ENCODE assay signal across 1 cellular context in genomic region chr5:139675825-139676224, GRCh38.
TF ChIP-seq lines count a peak whose summit lies in the region.

No MANE protein-coding gene starts in this region.

TF ChIP-seq in K562, 482 proteins besides CTCF, POLR2A, EP300 and RAD21:
- TF ChIP-seq ZNF263 (CRISPR knock-in tag; IDR thresholded peaks at IDR 0.05; ENCODE audit: borderline replicate concordance): peak; percentile 96
- no peak for TF ChIP-seq CBFA2T3 (IDR thresholded peaks at IDR 0.05)
- peak; percentile 78 for TF ChIP-seq ZNF740 (CRISPR knock-in tag; IDR thresholded peaks at IDR 0.05)
- TF ChIP-seq ZNF740 (tag; IDR thresholded peaks at IDR 0.05): no peak
